Comparison of ENCODE assay signal across 25 cellular contexts in genomic region chr10:54130394-54130793, GRCh38.
"Had no signal": no experiment of that assay in that cellular context is flagged by ENCODE, and none has a peak within 500 bp of the region (broad histone marks: within the 10 kb centered on the region; RNA-seq: fewer than 3 reads in every experiment).

No MANE protein-coding gene starts in this region.

- H3K4me3 ChIP-seq: colonic mucosa, dorsolateral prefrontal cortex, esophagus muscularis mucosa, gastroesophageal sphincter, heart left ventricle, hepatocyte, left lung, lower lobe of right lung, mucosa of descending colon had no signal

- H3K27me3 ChIP-seq: colonic mucosa, dorsolateral prefrontal cortex, esophagus muscularis mucosa, foreskin keratinocyte, gastroesophageal sphincter, heart left ventricle, hepatocyte, left lung had no signal

- H3K36me3 ChIP-seq: colonic mucosa, esophagus muscularis mucosa, gastroesophageal sphincter, heart left ventricle, left lung, lower lobe of right lung had no signal

- ATAC-seq: foreskin keratinocyte, gastroesophageal sphincter, heart left ventricle, left colon, left lung, left ventricle myocardium superior, lower lobe of right lung, mucosa of descending colon had no signal

- H3K27me3 Mint-ChIP-seq: naive B cell had no signal

- H3K36me3 Mint-ChIP-seq: immature natural killer cell, naive B cell had no signal

- FAIRE-seq: endothelial cell of umbilical vein had no signal

- H2AFZ ChIP-seq: hepatocyte had no signal

- H3K79me2 ChIP-seq: hepatocyte had no signal

- H3K27ac Mint-ChIP-seq: immature natural killer cell, mesothelial cell of epicardium, naive B cell had no signal

- DNase-seq: colonic mucosa; cortex of kidney; dermis blood vessel endothelial cell; dorsolateral prefrontal cortex; effector CD4-positive, alpha-beta T cell; effector memory CD4-positive, alpha-beta T cell; foreskin keratinocyte; heart left ventricle; hypothalamus; immature natural killer cell; islet precursor cell; kidney; kidney glomerular epithelial cell; left colon; left lung; left ventricle myocardium superior; lower lobe of right lung; mesenchymal stem cell; mucosa of descending colon; naive B cell had no signal

- H3K4me2 ChIP-seq: hepatocyte had no signal

- H3K4me1 ChIP-seq: colonic mucosa, esophagus muscularis mucosa, gastroesophageal sphincter, heart left ventricle, left lung, lower lobe of right lung had no signal

- H3K9me3 ChIP-seq: colonic mucosa, esophagus muscularis mucosa, gastroesophageal sphincter, heart left ventricle, left lung, lower lobe of right lung, mucosa of descending colon had no signal

- H3K27ac ChIP-seq: colonic mucosa, dorsolateral prefrontal cortex, esophagus muscularis mucosa, foreskin keratinocyte, gastroesophageal sphincter, heart left ventricle, hepatocyte, left lung, lower lobe of right lung had no signal

- H3K4me1 Mint-ChIP-seq: immature natural killer cell, naive B cell had no signal

- H3K4me3 Mint-ChIP-seq: immature natural killer cell, mesothelial cell of epicardium, naive B cell had no signal
